ENCODE assay signal across 11 cellular contexts in the genomic region with DNA sequence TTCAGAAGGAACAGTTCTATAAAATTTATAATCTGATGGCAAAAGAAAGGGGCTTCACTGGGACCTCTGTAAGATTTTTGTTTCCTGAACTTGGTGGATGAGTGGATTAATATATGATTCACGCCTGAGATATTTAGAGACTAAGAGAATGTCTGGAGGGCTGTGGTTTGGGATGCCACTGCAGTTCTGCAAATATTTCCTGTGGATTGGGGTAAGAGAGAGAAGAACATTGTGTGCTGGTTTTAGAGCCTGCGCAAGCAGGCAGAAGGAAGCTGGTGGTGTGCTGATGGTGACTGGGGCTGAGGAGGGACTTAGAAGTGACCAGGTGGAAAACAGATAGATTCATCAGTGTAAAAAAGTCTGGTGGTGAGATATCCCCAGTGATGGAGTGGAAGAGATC.
A peak's percentile ranks its signal among the peaks of the same experiment; 100 is the strongest.
DNase-seq lines count a peak whose midpoint lies in the region; ATAC-seq and TF ChIP-seq lines count a peak whose summit lies in the region.
"Had no signal": no experiment of that assay in that cellular context is flagged by ENCODE, and none has a peak within 500 bp of the region (broad histone marks: within the 10 kb centered on the region; RNA-seq: fewer than 3 reads in every experiment).

No MANE protein-coding gene starts in this region.

- peak overlapping the region; percentile 87 for H4K5ac ChIP-seq in IMR-90 (ENCODE audit: low read depth, low read length)

- no peaks in the 10 kb centered on the region for H3K27me3 ChIP-seq in ACC112 (ENCODE audit: insufficient read depth, low read length)
- H3K27me3 ChIP-seq in IMR-90 (ENCODE audit: control insufficient read depth, insufficient read depth, low read length), result no peaks in the 10 kb centered on the region
- H3K27me3 ChIP-seq: thyroid gland had no signal

- no peak for TF ChIP-seq RAD21 in IMR-90 (IDR thresholded peaks at IDR 0.05; ENCODE audit: low read length)

- peak overlapping the region; percentile 97 for H2BK5ac ChIP-seq in IMR-90 (ENCODE audit: low read depth, low read length, poor library complexity, severe bottlenecking)

- H3K27ac ChIP-seq in ACC112 (ENCODE audit: low read depth, low read length) (peak overlapping the region; percentile 100), IMR-90 (ENCODE audit: insufficient read depth, low read length) (peak overlapping the region; percentile 85)
- H3K27ac ChIP-seq: thyroid gland had no signal

- peak overlapping the region; percentile 76 for H2AK5ac ChIP-seq in IMR-90 (ENCODE audit: low read depth, low read length)

- H3K14ac ChIP-seq in IMR-90 (replicated peaks; ENCODE audit: low read depth, low read length), result peak overlapping the region; percentile 95

- no peaks in the 10 kb centered on the region for H4K20me1 ChIP-seq in IMR-90 (ENCODE audit: insufficient read depth, low read length)

- peak overlapping the region; percentile 69 to 89 for H4K8ac ChIP-seq in IMR-90 (ENCODE audit: low read depth in 2 of 2, low read length in 2 of 2)

- intact Hi-C loops in IMR-90 (cut with micrococcal nuclease), result loop anchor here (2.0 kb wide), 1 partner anchor 87 kb away; a partner anchor contains a TSS

- H3K4me2 ChIP-seq in IMR-90 (ENCODE audit: low read depth, low read length), result peak overlapping the region; percentile 43; the same call in 1 of the 2 replicates

- DNase-seq in IMR-90 (peak; percentile 92), cardiac fibroblast (ENCODE audit: low read depth in 2 of 2) (peak; percentile 95 to 99), left lobe of liver (ENCODE audit: low spot score) (no peak)
- DNase-seq in activated T-cell treated with anti-CD3 and anti-CD28 coated beads, Interleukin-2, amount 50 U/mL, for 72 hours, result no peak
- DNase-seq: central memory CD4-positive, alpha-beta T cell; NCI-H524 treated with DMSO at 0.1 percent for 48 hours; thyroid gland had no signal

- CTCF ChIA-PET in IMR-90 (lab: Yijun Ruan, JAX), result interaction anchor here (0.5 to 1.3 kb wide), 3 partner anchors 11 to 121 kb away, joined by 3 to 4 read pairs (median 4); no protein-coding TSS in a partner anchor

- H3K4me1 Mint-ChIP-seq in activated T-cell treated with anti-CD3 and anti-CD28 coated beads, Interleukin-2, amount 50 U/mL, for 72 hours (ENCODE audit: low read depth), result no peaks in the 10 kb centered on the region

- H3K4me3 ChIP-seq in ACC112 (ENCODE audit: low read depth, low read length), result no peak overlapping the region
- H3K4me3 ChIP-seq in IMR-90 (ENCODE audit: insufficient read depth, low read depth, low read length), result no peak overlapping the region
- H3K4me3 ChIP-seq in cardiac fibroblast (replicated peaks in 1 of 2; ENCODE audit: low read depth in 2 of 2, low read length in 2 of 2), result no peak overlapping the region
- H3K4me3 ChIP-seq: thyroid gland had no signal

- H3K18ac ChIP-seq in IMR-90 (ENCODE audit: low read depth, low read length), result peak overlapping the region; percentile 96

- WGBS in IMR-90 (ENCODE audit: extremely low coverage in 2 of 2, insufficient read length in 1 of 2), 2 experiments, result 10% methylated on average over 2 of the region's 2 CpGs; no CpG with 5 or more reads in 1 of the 2 experiments

- H3K9me1 ChIP-seq in IMR-90 (ENCODE audit: insufficient read depth, low read length), result peaks cover 13% of the 10 kb centered on the region

- peak overlapping the region; percentile 95 for H3K4ac ChIP-seq in IMR-90 (ENCODE audit: low read depth, low read length)

- H3K27me3 Mint-ChIP-seq in activated T-cell treated with anti-CD3 and anti-CD28 coated beads, Interleukin-2, amount 50 U/mL, for 72 hours (ENCODE audit: low read depth), result no peaks in the 10 kb centered on the region

- dilution Hi-C loops in IMR-90 (cut with HindIII; ENCODE audit: low sequenced_read_pairs, unreplicated experiment), result no loop called here

- H3K27ac Mint-ChIP-seq in activated T-cell treated with anti-CD3 and anti-CD28 coated beads, Interleukin-2, amount 50 U/mL, for 72 hours, result no peak overlapping the region

- H3K36me3 ChIP-seq in ACC112 (ENCODE audit: insufficient read depth, low read length), result no peaks in the 10 kb centered on the region
- H3K36me3 ChIP-seq in IMR-90 (ENCODE audit: control insufficient read depth, insufficient read depth, low read length), result no peaks in the 10 kb centered on the region
- H3K36me3 ChIP-seq: thyroid gland had no signal

- no TSS peak for BruUV-seq in IMR-90 (replicated peaks; lab: Mats Ljungman, UMichigan)

- H2AK9ac ChIP-seq in IMR-90 (replicated peaks; ENCODE audit: low read depth, low read length, poor library complexity), result no peak overlapping the region

- H3K36me3 Mint-ChIP-seq in activated T-cell treated with anti-CD3 and anti-CD28 coated beads, Interleukin-2, amount 50 U/mL, for 72 hours (ENCODE audit: insufficient read depth in 2 of 2), result peaks cover 0 to 2% of the 10 kb centered on the region in 2 donors

- H2BK120ac ChIP-seq in IMR-90 (ENCODE audit: low read depth, low read length), result peak overlapping the region; percentile 99

- POLR2A ChIA-PET in IMR-90 (lab: Charles Lee; ENCODE audit: unreplicated experiment), result no interaction called here

- TF ChIP-seq CTCF in IMR-90 (conservative IDR thresholded peaks at IDR 0.05; ENCODE audit: low read depth, low read length) (no peak), cardiac fibroblast (IDR thresholded peaks at IDR 0.05; ENCODE audit: low read depth, low read length) (no peak)

- ATAC-seq in IMR-90 (ENCODE audit: low read depth) (peak; percentile 92), left lobe of liver (peak; percentile 17), GM21515 (IDR thresholded peaks at IDR 0.05; ENCODE audit: unreplicated experiment) (no peak), HG02610 (IDR thresholded peaks at IDR 0.05; ENCODE audit: unreplicated experiment) (no peak), GM21381 (IDR thresholded peaks at IDR 0.05; ENCODE audit: unreplicated experiment) (no peak)
- ATAC-seq in activated T-cell treated with anti-CD3 and anti-CD28 coated beads, Interleukin-2, amount 50 U/mL, for 72 hours (replicated peaks in 1 of 2), result no peak

- peak overlapping the region; percentile 59 for H2AFZ ChIP-seq in ACC112 (ENCODE audit: low read length, unreplicated experiment)
- H2AFZ ChIP-seq in IMR-90 (replicated peaks; ENCODE audit: low read length, poor library complexity), result peak overlapping the region; percentile 44

- H3K4me1 ChIP-seq in ACC112 (ENCODE audit: control insufficient read depth, insufficient read depth, low read length, unreplicated experiment), result peaks cover 43% of the 10 kb centered on the region
- peaks cover 16% of the 10 kb centered on the region for H3K4me1 ChIP-seq in IMR-90 (ENCODE audit: control insufficient read depth, insufficient read depth, low read length)
- H3K4me1 ChIP-seq: thyroid gland had no signal

- no peaks in the 10 kb centered on the region for H3K9me3 ChIP-seq in IMR-90 (ENCODE audit: control insufficient read depth, insufficient read depth, low read length)
- H3K9me3 ChIP-seq: thyroid gland had no signal

- peak overlapping the region; percentile 98 for H2BK20ac ChIP-seq in IMR-90 (ENCODE audit: low read depth, low read length)

- H3K9ac ChIP-seq in IMR-90 (ENCODE audit: low read depth, low read length), result peak overlapping the region; percentile 51; the same call in 1 of the 2 replicates

- peak overlapping the region; percentile 83 for H2BK15ac ChIP-seq in IMR-90 (ENCODE audit: low read depth, low read length)

- H4K91ac ChIP-seq in IMR-90 (ENCODE audit: insufficient read depth, low read depth, low read length), result peak overlapping the region; percentile 94

- TF ChIP-seq POLR2A in IMR-90 (IDR thresholded peaks at IDR 0.05; ENCODE audit: low read depth, low read length), result no peak

- peaks cover 0 to 3% of the 10 kb centered on the region in 2 experiments; a peak in 1 of 4 replicates for H3K79me1 ChIP-seq in IMR-90 (ENCODE audit: low read depth in 1 of 2, low read length in 2 of 2)

- H3K56ac ChIP-seq in IMR-90 (ENCODE audit: extremely low read depth, insufficient read depth, low read length), result peak overlapping the region; percentile 91

- no peaks in the 10 kb centered on the region for H3K9me3 Mint-ChIP-seq in activated T-cell treated with anti-CD3 and anti-CD28 coated beads, Interleukin-2, amount 50 U/mL, for 72 hours

- in situ Hi-C loops in IMR-90 (cut with MboI; ENCODE audit: low sequenced_read_pairs), result no loop called here

- H3K4me3 Mint-ChIP-seq in activated T-cell treated with anti-CD3 and anti-CD28 coated beads, Interleukin-2, amount 50 U/mL, for 72 hours, result no peak overlapping the region

- no peaks in the 10 kb centered on the region for H3K79me2 ChIP-seq in ACC112 (ENCODE audit: control insufficient read depth, insufficient read depth, low read length, unreplicated experiment)

- H3K23ac ChIP-seq in IMR-90 (ENCODE audit: low read depth, low read length), result peak overlapping the region; percentile 97

TF ChIP-seq in IMR-90, 13 proteins besides CTCF, POLR2A, EP300 and RAD21:
- TF ChIP-seq MXI1 (IDR thresholded peaks at IDR 0.05; ENCODE audit: borderline replicate concordance, low read depth, low read length) (no peak), NFE2L2 (IDR thresholded peaks at IDR 0.05; ENCODE audit: low read depth, low read length) (no peak), SMC3 (IDR thresholded peaks at IDR 0.05; ENCODE audit: low read depth, low read length) (peak; percentile 10; the same call in 1 of the 2 replicates), BHLHE40 (IDR thresholded peaks at IDR 0.05; ENCODE audit: low read depth, low read length) (peak; percentile 48; the same call in 1 of the 2 replicates), RFX5 (IDR thresholded peaks at IDR 0.05; ENCODE audit: low read depth, low read length) (no peak), FOS (IDR thresholded peaks at IDR 0.05; ENCODE audit: low read depth, low read length) (peak; percentile 55; the same call in 1 of the 2 replicates)

Comparison
In these comparisons a context has a peak if more than half of its experiments do, and no peak if none do; other contexts are left out.
1. ATAC-seq: peak in IMR-90 (single experiment) and left lobe of liver (single experiment); none in GM21515 (single experiment), activated T-cell treated with anti-CD3 and anti-CD28 coated beads, Interleukin-2, amount 50 U/mL, for 72 hours (0 of 2), HG02610 (single experiment) and GM21381 (single experiment).
2. DNase-seq: peak in IMR-90 (single experiment) and cardiac fibroblast (2 of 2); none in left lobe of liver (single experiment) and activated T-cell treated with anti-CD3 and anti-CD28 coated beads, Interleukin-2, amount 50 U/mL, for 72 hours (0 of 2).